In genomic region chr11:45355706-45356041, GRCh38 we compare ENCODE assay signal across 8 cellular contexts.
DNase-seq lines count a peak whose midpoint lies in the region; ATAC-seq, FAIRE-seq and TF ChIP-seq lines count a peak whose summit lies in the region.

No MANE protein-coding gene starts in this region.

- dilution Hi-C loops in keratinocyte (cut with MboI; ENCODE audit: extremely low pct_ligation_motif_present, low sequenced_read_pairs), result no loop called here

- H3K79me2 ChIP-seq in keratinocyte (ENCODE audit: control insufficient read depth, insufficient read depth, low read length), result no peaks in the 10 kb centered on the region

- peaks cover 4% of the 10 kb centered on the region for H3K27me3 Mint-ChIP-seq in activated naive CD8-positive, alpha-beta T cell treated with anti-CD3 and anti-CD28 coated beads for 36 hours
- no peaks in the 10 kb centered on the region for H3K27me3 Mint-ChIP-seq in stimulated activated naive CD8-positive, alpha-beta T cell treated with anti-CD3 and anti-CD28 coated beads, Interleukin-15, amount 100 ng/mL, for 72 hours

- H3K9me1 ChIP-seq in keratinocyte (ENCODE audit: control insufficient read depth, extremely low read depth, insufficient read depth, low read length), result no peaks in the 10 kb centered on the region

- no peak overlapping the region for H2AFZ ChIP-seq in keratinocyte (ENCODE audit: control insufficient read depth, low read length)

- H3K4me3 Mint-ChIP-seq in activated naive CD8-positive, alpha-beta T cell treated with anti-CD3 and anti-CD28 coated beads for 36 hours, result peak overlapping the region; percentile 81
- peak overlapping the region; percentile 78 to 83 for H3K4me3 Mint-ChIP-seq in stimulated activated naive CD8-positive, alpha-beta T cell treated with anti-CD3 and anti-CD28 coated beads, Interleukin-15, amount 100 ng/mL, for 72 hours

- no peak overlapping the region for H3K27ac ChIP-seq in keratinocyte (ENCODE audit: control insufficient read depth, insufficient read depth, low read length)

- H3K36me3 Mint-ChIP-seq in activated naive CD8-positive, alpha-beta T cell treated with anti-CD3 and anti-CD28 coated beads for 36 hours, result peaks cover 3% of the 10 kb centered on the region

- H3K9ac ChIP-seq in keratinocyte (ENCODE audit: control insufficient read depth, extremely low read depth, insufficient read depth, low read length), result no peak overlapping the region

- H3K9me3 Mint-ChIP-seq in activated naive CD8-positive, alpha-beta T cell treated with anti-CD3 and anti-CD28 coated beads for 36 hours, result peaks cover 9% of the 10 kb centered on the region
- H3K9me3 Mint-ChIP-seq in stimulated activated naive CD8-positive, alpha-beta T cell treated with anti-CD3 and anti-CD28 coated beads, Interleukin-15, amount 100 ng/mL, for 72 hours, result peaks cover 9 to 13% of the 10 kb centered on the region in 2 donors

- no peak for ATAC-seq in stimulated activated naive CD8-positive, alpha-beta T cell treated with anti-CD3 and anti-CD28 coated beads, Interleukin-15, amount 100 ng/mL, for 72 hours
- no peak for ATAC-seq in GM21528 (IDR thresholded peaks at IDR 0.05; ENCODE audit: low FRiP score, unreplicated experiment)

- peak overlapping the region; percentile 27 for H3K27ac Mint-ChIP-seq in activated naive CD8-positive, alpha-beta T cell treated with anti-CD3 and anti-CD28 coated beads for 36 hours
- H3K27ac Mint-ChIP-seq in stimulated activated naive CD8-positive, alpha-beta T cell treated with anti-CD3 and anti-CD28 coated beads, Interleukin-15, amount 100 ng/mL, for 72 hours, result peak overlapping the region; percentile 94 to 95

- peak overlapping the region; percentile 51 for H3K4me2 ChIP-seq in keratinocyte (ENCODE audit: control insufficient read depth, extremely low read depth, insufficient read depth, low read depth, low read length)

- H3K27me3 ChIP-seq in keratinocyte (ENCODE audit: control insufficient read depth, extremely low read depth, insufficient read depth, low read length), result peaks cover 23% of the 10 kb centered on the region

- FAIRE-seq in keratinocyte (lab: Jason Lieb, UNC), result no peak
- FAIRE-seq in urothelium cell line (lab: Jason Lieb, UNC), result no peak

- peaks cover 17% of the 10 kb centered on the region for H3K4me1 Mint-ChIP-seq in activated naive CD8-positive, alpha-beta T cell treated with anti-CD3 and anti-CD28 coated beads for 36 hours
- H3K4me1 Mint-ChIP-seq in stimulated activated naive CD8-positive, alpha-beta T cell treated with anti-CD3 and anti-CD28 coated beads, Interleukin-15, amount 100 ng/mL, for 72 hours, result peaks cover 22% of the 10 kb centered on the region

- no peaks in the 10 kb centered on the region for H4K20me1 ChIP-seq in keratinocyte (ENCODE audit: control insufficient read depth, extremely low read depth, insufficient read depth, low read length)

- H3K36me3 ChIP-seq in keratinocyte (ENCODE audit: control insufficient read depth in 2 of 2, extremely low read depth in 1 of 2, insufficient read depth in 2 of 2, low read length in 2 of 2), result no peaks in the 10 kb centered on the region

- no peak for TF ChIP-seq CTCF in keratinocyte (optimal IDR thresholded peaks at IDR 0.05 in 1 of 3, IDR thresholded peaks at IDR 0.05 in 1 of 3, conservative IDR thresholded peaks at IDR 0.05 in 1 of 3; ENCODE audit: extremely low read depth in 1 of 3, insufficient read depth in 2 of 3, low read length in 3 of 3)

- no peaks in the 10 kb centered on the region for H3K9me3 ChIP-seq in keratinocyte (ENCODE audit: control insufficient read depth, low read depth, low read length)

- peak overlapping the region in 1 of 3 experiments; percentile 19 for H3K4me3 ChIP-seq in keratinocyte (ENCODE audit: control insufficient read depth in 2 of 3, extremely low read depth in 1 of 3, insufficient read depth in 2 of 3, low read depth in 1 of 3, low read length in 3 of 3)

- no peaks in the 10 kb centered on the region for H3K4me1 ChIP-seq in keratinocyte (ENCODE audit: control insufficient read depth, extremely low read depth, insufficient read depth, low read length)

- DNase-seq in NCI-H748 (lab: John Stamatoyannopoulos, UW; ENCODE audit: unreplicated experiment) (peak; percentile 68), NCI-H748 treated with DMSO at 0.1 percent for 48 hours (lab: John Stamatoyannopoulos, UW) (no peak), keratinocyte (ENCODE audit: low read depth, low spot score) (no peak), urothelium cell line (ENCODE audit: low spot score) (no peak), H4 (ENCODE audit: low spot score) (no peak)
- no peak for DNase-seq in activated naive CD8-positive, alpha-beta T cell treated with anti-CD3 and anti-CD28 coated beads for 36 hours
- DNase-seq in stimulated activated naive CD8-positive, alpha-beta T cell treated with anti-CD3 and anti-CD28 coated beads, Interleukin-15, amount 100 ng/mL, for 72 hours, result no peak
